ENCODE assay signal across 8 cellular contexts in genomic region chr19:55113570-55114039, GRCh38. TPM values are rescaled to one million over a fixed set of nuclear protein-coding genes. Genes with fewer than 3 reads are reported as not detected.
DNase-seq lines count a peak whose midpoint lies in the region; ATAC-seq and TF ChIP-seq lines count a peak whose summit lies in the region.

No MANE protein-coding gene starts in this region.

- peak overlapping the region in 3 of 4 donors; percentile 34 to 71 (median 67) for H3K27ac ChIP-seq in body of pancreas
- H3K27ac ChIP-seq in iPS-20b (ENCODE audit: low read length) = no peak overlapping the region
- peak overlapping the region; percentile 66 for H3K27ac ChIP-seq in smooth muscle cell (ENCODE audit: low read depth)
- no peak overlapping the region for H3K27ac ChIP-seq in CD8-positive, alpha-beta T cell (ENCODE audit: low read depth, low read length)

- H3K4me1 ChIP-seq in body of pancreas = peaks cover 47% of the 10 kb centered on the region
- peaks cover 3% of the 10 kb centered on the region; the same call in 1 of the 2 replicates for H3K4me1 ChIP-seq in iPS-20b (ENCODE audit: insufficient read depth, low read length)
- H3K4me1 ChIP-seq in smooth muscle cell (ENCODE audit: low read depth) = peaks cover 7% of the 10 kb centered on the region
- peaks cover 18% of the 10 kb centered on the region for H3K4me1 ChIP-seq in CD8-positive, alpha-beta T cell (ENCODE audit: insufficient read depth, low read length)

- TF ChIP-seq CTCF in body of pancreas (IDR thresholded peaks at IDR 0.05) = no peak
- TF ChIP-seq CTCF in smooth muscle cell (IDR thresholded peaks at IDR 0.05; ENCODE audit: borderline replicate concordance, insufficient read depth, poor library complexity, severe bottlenecking) = no peak
- no peak for TF ChIP-seq CTCF in CD8-positive, alpha-beta T cell (IDR thresholded peaks at IDR 0.05)
- no peak for TF ChIP-seq CTCF in natural killer cell (IDR thresholded peaks at IDR 0.05)

- DNase-seq in HEK293T (ENCODE audit: extremely low spot score) (peak; percentile 48), body of pancreas (peak; percentile 77 to 90 (median 80)), smooth muscle cell (lab: John Stamatoyannopoulos, UW; ENCODE audit: unreplicated experiment) (peak; percentile 20), NCI-H146 treated with DMSO at 0.1 percent for 48 hours (lab: John Stamatoyannopoulos, UW; ENCODE audit: unreplicated experiment) (no peak), natural killer cell (no peak)
- no peak for DNase-seq in stimulated activated effector memory CD8-positive, alpha-beta T cell treated with anti-CD3 and anti-CD28 coated beads, Interleukin-12 subunit alpha, Interleukin-12 subunit beta, amount 100 ng/mL, for 72 hours (ENCODE audit: low spot score in 2 of 2)
- DNase-seq in CD8-positive, alpha-beta T cell = no peak

- H3K4me3 Mint-ChIP-seq in stimulated activated effector memory CD8-positive, alpha-beta T cell treated with anti-CD3 and anti-CD28 coated beads, Interleukin-12 subunit alpha, Interleukin-12 subunit beta, amount 100 ng/mL, for 72 hours = no peak overlapping the region
- H3K4me3 Mint-ChIP-seq in CD8-positive, alpha-beta T cell = no peak overlapping the region
- H3K4me3 Mint-ChIP-seq in natural killer cell = no peak overlapping the region

- H3K9me3 Mint-ChIP-seq in stimulated activated effector memory CD8-positive, alpha-beta T cell treated with anti-CD3 and anti-CD28 coated beads, Interleukin-12 subunit alpha, Interleukin-12 subunit beta, amount 100 ng/mL, for 72 hours = no peaks in the 10 kb centered on the region
- H3K9me3 Mint-ChIP-seq in CD8-positive, alpha-beta T cell = no peaks in the 10 kb centered on the region
- H3K9me3 Mint-ChIP-seq in natural killer cell = no peaks in the 10 kb centered on the region

- WGBS in body of pancreas, 2 donors = 9 to 22% methylated on average over 9 to 11 of the region's 12 CpGs
- WGBS in smooth muscle cell (ENCODE audit: low lambda C conversion rate) = 35% methylated on average over 12 of the region's 12 CpGs

- H3K27ac Mint-ChIP-seq in stimulated activated effector memory CD8-positive, alpha-beta T cell treated with anti-CD3 and anti-CD28 coated beads, Interleukin-12 subunit alpha, Interleukin-12 subunit beta, amount 100 ng/mL, for 72 hours = no peak overlapping the region
- no peak overlapping the region for H3K27ac Mint-ChIP-seq in CD8-positive, alpha-beta T cell
- no peak overlapping the region for H3K27ac Mint-ChIP-seq in natural killer cell

- H3K4me3 ChIP-seq in body of pancreas (no peak overlapping the region), iPS-20b (ENCODE audit: low read length) (no peak overlapping the region), smooth muscle cell (no peak overlapping the region)
- no peak overlapping the region for H3K4me3 ChIP-seq in CD8-positive, alpha-beta T cell (ENCODE audit: low read depth, low read length)

- peaks cover 47% of the 10 kb centered on the region for H3K4me1 Mint-ChIP-seq in stimulated activated effector memory CD8-positive, alpha-beta T cell treated with anti-CD3 and anti-CD28 coated beads, Interleukin-12 subunit alpha, Interleukin-12 subunit beta, amount 100 ng/mL, for 72 hours
- peaks cover 29% of the 10 kb centered on the region for H3K4me1 Mint-ChIP-seq in CD8-positive, alpha-beta T cell (ENCODE audit: low read depth)
- H3K4me1 Mint-ChIP-seq in natural killer cell = peaks cover 42 to 50% of the 10 kb centered on the region in 2 donors

- CTCF ChIA-PET in HEK293T (lab: Yijun Ruan, JAX) = no interaction called here
- CTCF ChIA-PET in CD8-positive, alpha-beta T cell (lab: Charles Lee) = no interaction called here

- H3K9me3 ChIP-seq in body of pancreas (no peaks in the 10 kb centered on the region), iPS-20b (ENCODE audit: insufficient read depth, low read depth, low read length) (no peaks in the 10 kb centered on the region), smooth muscle cell (replicated peaks; ENCODE audit: low read depth) (no peaks in the 10 kb centered on the region)
- H3K9me3 ChIP-seq in CD8-positive, alpha-beta T cell (ENCODE audit: low read length) = no peaks in the 10 kb centered on the region

- no peaks in the 10 kb centered on the region for H3K27me3 ChIP-seq in body of pancreas
- H3K27me3 ChIP-seq in iPS-20b (ENCODE audit: insufficient read depth, low read length) = no peaks in the 10 kb centered on the region
- no peaks in the 10 kb centered on the region for H3K27me3 ChIP-seq in smooth muscle cell (ENCODE audit: low read depth)
- no peaks in the 10 kb centered on the region for H3K27me3 ChIP-seq in CD8-positive, alpha-beta T cell (ENCODE audit: insufficient read depth, low read length)

- H2AFZ ChIP-seq in smooth muscle cell (ENCODE audit: low read depth) = no peak overlapping the region

- no peak overlapping the region for H3K4me2 ChIP-seq in smooth muscle cell

- H3K79me2 ChIP-seq in smooth muscle cell (ENCODE audit: low read depth) = peaks cover 53% of the 10 kb centered on the region

- H3K36me3 Mint-ChIP-seq in stimulated activated effector memory CD8-positive, alpha-beta T cell treated with anti-CD3 and anti-CD28 coated beads, Interleukin-12 subunit alpha, Interleukin-12 subunit beta, amount 100 ng/mL, for 72 hours = peaks cover 46% of the 10 kb centered on the region
- peaks cover 36% of the 10 kb centered on the region for H3K36me3 Mint-ChIP-seq in CD8-positive, alpha-beta T cell
- no peaks in the 10 kb centered on the region for H3K36me3 Mint-ChIP-seq in natural killer cell

- peaks cover 82% of the 10 kb centered on the region for H4K20me1 ChIP-seq in smooth muscle cell (ENCODE audit: low read depth)

- ATAC-seq in body of pancreas (peak; percentile 19), natural killer cell (no peak)
- no peak for ATAC-seq in stimulated activated effector memory CD8-positive, alpha-beta T cell treated with anti-CD3 and anti-CD28 coated beads, Interleukin-12 subunit alpha, Interleukin-12 subunit beta, amount 100 ng/mL, for 72 hours
- ATAC-seq in CD8-positive, alpha-beta T cell = no peak

- POLR2A ChIA-PET in HEK293T (lab: Yijun Ruan, JAX) = no interaction called here
- POLR2A ChIA-PET in CD8-positive, alpha-beta T cell (lab: Charles Lee) = no interaction called here

- H3K27me3 Mint-ChIP-seq in CD8-positive, alpha-beta T cell (ENCODE audit: low read depth) = no peaks in the 10 kb centered on the region
- no peaks in the 10 kb centered on the region for H3K27me3 Mint-ChIP-seq in natural killer cell (ENCODE audit: low read depth in 2 of 2)

- intact Hi-C loops in body of pancreas (cut with DNase I) (no loop called here), natural killer cell (cut with micrococcal nuclease) (no loop called here)
- intact Hi-C loops in CD8-positive, alpha-beta T cell (cut with DNase I, micrococcal nuclease) = loop anchor here (10.0 kb wide), 3 partner anchors 141 to 999 kb away; partner anchors contain the start of genes PPP6R1 (in 1 of the 2), PRPF31 (in 1 of the 2), TFPT (in 1 of the 2) and U2AF2 (in 1 of the 2)

- no peak for TF ChIP-seq POLR2A in body of pancreas (IDR thresholded peaks at IDR 0.05)

- H3K9ac ChIP-seq in iPS-20b (ENCODE audit: low read depth, low read length) (peak overlapping the region; percentile 51; the same call in 1 of the 2 replicates), smooth muscle cell (ENCODE audit: low read depth) (peak overlapping the region; percentile 73)

- no peaks in the 10 kb centered on the region for H3K36me3 ChIP-seq in body of pancreas (replicated peaks in 1 of 2; ENCODE audit: insufficient read depth in 1 of 2, low read depth in 2 of 2)
- peaks cover 7% of the 10 kb centered on the region; the same call in 1 of the 2 replicates for H3K36me3 ChIP-seq in iPS-20b (ENCODE audit: insufficient read depth, low read depth, low read length)
- no peaks in the 10 kb centered on the region for H3K36me3 ChIP-seq in smooth muscle cell (ENCODE audit: low read depth)
- no peaks in the 10 kb centered on the region for H3K36me3 ChIP-seq in CD8-positive, alpha-beta T cell (ENCODE audit: insufficient read depth, low read length)

- H3F3A ChIP-seq in smooth muscle cell (ENCODE audit: low read depth) = no peaks in the 10 kb centered on the region

TF ChIP-seq in HEK293T, 16 proteins besides CTCF, POLR2A, EP300 and RAD21:
- TF ChIP-seq L3MBTL2 (conservative IDR thresholded peaks at IDR 0.05) (no peak), NFRKB (IDR thresholded peaks at IDR 0.05) (no peak), BHLHE40 (IDR thresholded peaks at IDR 0.05; ENCODE audit: borderline replicate concordance) (no peak), TARDBP (IDR thresholded peaks at IDR 0.05) (no peak)

RNA-seq across cellular contexts. Expression of gene PPP1R12C, which starts 3.8 kb away (rescaled TPM):
- total RNA-seq in body of pancreas (100 to 1,000 TPM in 1 of 2 donors, 10 to 100 TPM in 1; 81.2 to 135 TPM), smooth muscle cell (16.8 and 30.5 TPM in 2 replicates), natural killer cell (100 to 1,000 TPM; 162 to 178 (median 174) TPM)
- polyA plus RNA-seq in smooth muscle cell = 26.1 and 32.1 TPM in 2 replicates
- total RNA-seq in CD8-positive, alpha-beta T cell = 10 to 100 TPM; 93.8 to 97.6 TPM

RNA-seq across cellular contexts. Expression of gene TNNT1, which starts 35.4 kb away (rescaled TPM):
- total RNA-seq in body of pancreas = not detected
- total RNA-seq in smooth muscle cell = 24.9 and 27.1 TPM in 2 replicates
- polyA plus RNA-seq in smooth muscle cell = 24.5 and 54.0 TPM in 2 replicates
- not detected for total RNA-seq in CD8-positive, alpha-beta T cell
- under 1 TPM in 1 of 3 donors, not detected in 2; 0.94 TPM for total RNA-seq in natural killer cell

RNA-seq across cellular contexts. Expression of gene EPS8L1, which starts 37.9 kb away (rescaled TPM):
- total RNA-seq in body of pancreas (10 to 100 TPM; 22.1 to 23.3 TPM), smooth muscle cell (21.4 and 32.9 TPM in 2 replicates), natural killer cell (10 to 100 TPM in 1 of 3 donors, 1 to 10 TPM in 2; 8.8 to 15.7 (median 10.0) TPM)
- polyA plus RNA-seq in smooth muscle cell = 16.8 and 32.6 TPM in 2 replicates
- total RNA-seq in CD8-positive, alpha-beta T cell = 1 to 10 TPM; 4.8 to 6.2 TPM

RNA-seq across cellular contexts. Expression of gene TNNI3, which starts 43.9 kb away (rescaled TPM):
- total RNA-seq in body of pancreas = not detected
- not detected in 2 replicates for total RNA-seq in smooth muscle cell
- 1.8 and 3.0 TPM in 2 replicates for polyA plus RNA-seq in smooth muscle cell
- total RNA-seq in CD8-positive, alpha-beta T cell = not detected
- total RNA-seq in natural killer cell = under 1 TPM in 1 of 3 donors, not detected in 2; 0.94 TPM

RNA-seq across cellular contexts. Expression of gene RDH13, which starts 50.7 kb away (rescaled TPM):
- total RNA-seq in body of pancreas (10 to 100 TPM; 18.4 to 20.4 TPM), smooth muscle cell (7.8 and 13.5 TPM in 2 replicates), natural killer cell (10 to 100 TPM; 18.2 to 25.3 (median 19.3) TPM)
- polyA plus RNA-seq in smooth muscle cell = 9.1 and 21.4 TPM in 2 replicates
- 10 to 100 TPM; 12.4 to 13.4 TPM for total RNA-seq in CD8-positive, alpha-beta T cell

Comparison
In these comparisons a context has a peak if more than half of its experiments do, and no peak if none do; other contexts are left out.
1. DNase-seq: peak in HEK293T (single experiment), body of pancreas (4 of 4) and smooth muscle cell (single experiment); none in stimulated activated effector memory CD8-positive, alpha-beta T cell treated with anti-CD3 and anti-CD28 coated beads, Interleukin-12 subunit alpha, Interleukin-12 subunit beta, amount 100 ng/mL, for 72 hours (0 of 2), NCI-H146 treated with DMSO at 0.1 percent for 48 hours (single experiment), CD8-positive, alpha-beta T cell (0 of 7) and natural killer cell (single experiment).
2. H3K27ac ChIP-seq: peak in body of pancreas (3 of 4) and smooth muscle cell (single experiment); none in iPS-20b (single experiment) and CD8-positive, alpha-beta T cell (single experiment).
3. RNA of gene TNNT1, which starts 35.4 kb away (total RNA-seq): 24.9 to 27.1 TPM in smooth muscle cell; not detected in body of pancreas, 0.94 TPM in natural killer cell and not detected in CD8-positive, alpha-beta T cell; every median in the first group is over 10 times any median in the second.
4. intact Hi-C loops: an anchor here in CD8-positive, alpha-beta T cell (10.0 kb wide); none called in body of pancreas and natural killer cell.